In the genomic region with DNA sequence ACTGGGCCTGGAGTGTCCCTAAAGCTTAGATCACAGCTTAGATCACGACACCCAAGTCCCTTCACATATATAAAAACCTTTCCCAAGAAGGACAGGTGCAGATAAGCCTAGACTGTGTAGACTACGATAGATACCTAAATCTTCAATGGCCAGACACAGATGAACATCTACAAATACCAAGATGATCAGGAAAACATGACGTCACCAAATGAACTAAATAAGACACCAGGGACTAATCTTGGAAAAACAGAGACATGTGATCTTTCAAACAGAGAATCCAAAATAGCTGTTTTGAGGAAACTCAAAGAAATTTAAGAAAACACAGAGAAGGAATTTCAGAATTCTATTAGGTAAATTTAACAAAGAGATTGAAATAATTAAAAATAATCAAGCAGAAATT, we compare ENCODE assay signal across 28 cellular contexts.
"Had no signal": no experiment of that assay in that cellular context is flagged by ENCODE, and none has a peak within 500 bp of the region (broad histone marks: within the 10 kb centered on the region; RNA-seq: fewer than 3 reads in every experiment).

No MANE protein-coding gene starts in this region.

- H3K27ac ChIP-seq: colonic mucosa, coronary artery, dorsolateral prefrontal cortex, epithelial cell of prostate, esophagus muscularis mucosa, esophagus squamous epithelium, foreskin keratinocyte, gastrocnemius medialis, gastroesophageal sphincter, heart left ventricle, heart right ventricle had no signal

- H3K4me1 ChIP-seq: colonic mucosa, esophagus muscularis mucosa, esophagus squamous epithelium, foreskin keratinocyte, gastrocnemius medialis, gastroesophageal sphincter, heart left ventricle, heart right ventricle had no signal

- H3K4me3 ChIP-seq: colonic mucosa, coronary artery, dorsolateral prefrontal cortex, esophagus muscularis mucosa, esophagus squamous epithelium, gastrocnemius medialis, gastroesophageal sphincter, heart left ventricle, heart right ventricle had no signal

- H3K36me3 ChIP-seq: colonic mucosa, esophagus muscularis mucosa, esophagus squamous epithelium, gastrocnemius medialis, gastroesophageal sphincter, heart left ventricle, heart right ventricle had no signal

- H3K27me3 ChIP-seq: colonic mucosa, dorsolateral prefrontal cortex, esophagus muscularis mucosa, esophagus squamous epithelium, foreskin keratinocyte, gastrocnemius medialis, gastroesophageal sphincter, heart left ventricle, heart right ventricle had no signal

- FAIRE-seq: colon, endometrium, endothelial cell of umbilical vein, frontal cortex had no signal

- ATAC-seq: effector memory CD8-positive, alpha-beta T cell; esophagus mucosa; foreskin keratinocyte; gastrocnemius medialis; gastroesophageal sphincter; heart left ventricle; heart right ventricle had no signal

- DNase-seq: colonic mucosa; cortex of kidney; dermis blood vessel endothelial cell; dorsolateral prefrontal cortex; effector CD4-positive, alpha-beta T cell; effector CD8-positive, alpha-beta T cell; effector memory CD4-positive, alpha-beta T cell; effector memory CD8-positive, alpha-beta T cell; endodermal cell; erythroblast; esophagus squamous epithelium; foreskin fibroblast; foreskin keratinocyte; foreskin melanocyte; gastrocnemius medialis; glutamatergic neuron; head of caudate nucleus; heart left ventricle; heart right ventricle had no signal

- H3K9me3 ChIP-seq: colonic mucosa had no signal
